9 cellular contexts compared by ENCODE assay signal in the genomic region with DNA sequence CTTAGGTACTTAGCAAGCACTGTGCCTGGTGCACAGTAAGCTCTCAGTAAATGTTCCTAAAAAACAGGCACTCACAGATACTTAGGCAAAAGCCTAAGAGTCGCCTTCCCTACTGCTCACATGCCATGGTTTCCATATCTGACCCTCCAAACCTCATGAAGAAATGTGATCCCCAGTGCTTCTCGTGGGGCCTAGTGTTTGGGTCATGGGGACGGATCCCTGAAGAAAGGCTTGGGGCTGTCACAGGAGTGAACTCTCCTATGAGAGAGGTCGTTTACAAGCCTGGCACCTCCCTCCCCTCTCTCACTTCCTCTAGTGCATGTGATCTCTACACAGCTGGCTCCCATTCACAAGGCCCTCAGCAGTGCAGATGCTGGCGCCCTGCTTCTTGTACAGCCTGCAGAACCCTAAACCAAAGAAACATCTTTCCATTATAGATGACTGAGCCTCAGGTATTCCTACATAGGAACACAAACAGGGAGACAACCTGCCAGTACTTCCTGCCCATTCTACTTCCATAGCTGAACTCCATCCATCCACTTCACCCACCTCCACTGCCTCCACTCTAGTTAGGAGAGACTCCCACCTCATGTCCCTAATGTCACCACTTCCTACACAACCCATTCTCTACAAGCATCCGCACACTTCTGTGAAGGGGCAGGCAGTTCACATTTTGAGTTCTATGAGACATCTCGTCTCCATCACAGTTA. TPM values are rescaled to one million over a fixed set of nuclear protein-coding genes. Genes with fewer than 3 reads are reported as not detected.
DNase-seq lines count a peak whose midpoint lies in the region; ATAC-seq and TF ChIP-seq lines count a peak whose summit lies in the region.
"Had no signal": no experiment of that assay in that cellular context is flagged by ENCODE, and none has a peak within 500 bp of the region (broad histone marks: within the 10 kb centered on the region; RNA-seq: fewer than 3 reads in every experiment).

No MANE protein-coding gene starts in this region.

- intact Hi-C loops in dorsolateral prefrontal cortex (cut with DNase I), result loop anchor here in 1 of 2 donors (5.0 kb wide), 1 partner anchor 179 kb away; no protein-coding TSS in a partner anchor

- no peaks in the 10 kb centered on the region for H3K27me3 Mint-ChIP-seq in stimulated activated memory B cell treated with anti-CD40 and anti-IgM and Interleukin-4, amounts not matched to agents 10 μg/mL and 1 μg/mL and 100 μg/mL, for 72 hours

- no peaks in the 10 kb centered on the region for H3K9me3 Mint-ChIP-seq in stimulated activated memory B cell treated with anti-CD40 and anti-IgM and Interleukin-4, amounts not matched to agents 10 μg/mL and 1 μg/mL and 100 μg/mL, for 72 hours

- TF ChIP-seq CTCF in dorsolateral prefrontal cortex (IDR thresholded peaks at IDR 0.05 in 54 of 56, conservative IDR thresholded peaks at IDR 0.05 in 2 of 56; ENCODE audit: low read depth in 1 of 56, partially characterized antibody in 56 of 56), result no peak

- H3K27ac ChIP-seq in dorsolateral prefrontal cortex, result peak overlapping the region in 43 of 59 donors; percentile 2 to 90 (median 55)
- H3K27ac ChIP-seq: SJSA1 had no signal

- H3K4me3 Mint-ChIP-seq in stimulated activated memory B cell treated with anti-CD40 and anti-IgM and Interleukin-4, amounts not matched to agents 10 μg/mL and 1 μg/mL and 100 μg/mL, for 72 hours, result peak overlapping the region; percentile 93

- peak; percentile 41 for DNase-seq in KBM-7
- DNase-seq in dorsolateral prefrontal cortex, result peak in 3 of 10 donors; percentile 35 to 58 (median 50)
- DNase-seq in KG1 (lab: John Stamatoyannopoulos, UW), result no peak
- DNase-seq in stimulated activated CD4-positive, alpha-beta T cell treated with anti-CD3 and anti-CD28 coated beads, Interleukin-4, amount 100 ng/mL, for 4 hours, result no peak
- DNase-seq in OCI-M1 (lab: John Stamatoyannopoulos, UW), result no peak

- H3K27me3 ChIP-seq in dorsolateral prefrontal cortex, result no peaks in the 10 kb centered on the region
- H3K27me3 ChIP-seq: SJSA1 had no signal

- ATAC-seq in GM18511 (IDR thresholded peaks at IDR 0.05; ENCODE audit: unreplicated experiment) (peak; percentile 56), GM21526 (IDR thresholded peaks at IDR 0.05; ENCODE audit: low FRiP score, unreplicated experiment) (peak; percentile 56)
- ATAC-seq in stimulated activated memory B cell treated with anti-CD40 and anti-IgM and Interleukin-4, amounts not matched to agents 10 μg/mL and 1 μg/mL and 100 μg/mL, for 72 hours, result peak; percentile 81

- peaks cover 25% of the 10 kb centered on the region for H3K36me3 Mint-ChIP-seq in stimulated activated memory B cell treated with anti-CD40 and anti-IgM and Interleukin-4, amounts not matched to agents 10 μg/mL and 1 μg/mL and 100 μg/mL, for 72 hours

- peaks cover 68% of the 10 kb centered on the region for H3K4me1 Mint-ChIP-seq in stimulated activated memory B cell treated with anti-CD40 and anti-IgM and Interleukin-4, amounts not matched to agents 10 μg/mL and 1 μg/mL and 100 μg/mL, for 72 hours

- in situ Hi-C loops in KBM-7 (cut with MboI; ENCODE audit: low pct_unique_long_range_greater_than_20kb, low sequenced_read_pairs), result no loop called here

- peak overlapping the region in 31 of 59 donors; percentile 1 to 96 (median 87) for H3K4me3 ChIP-seq in dorsolateral prefrontal cortex
- H3K4me3 ChIP-seq: SJSA1 had no signal

- peak overlapping the region; percentile 99 for H3K27ac Mint-ChIP-seq in stimulated activated memory B cell treated with anti-CD40 and anti-IgM and Interleukin-4, amounts not matched to agents 10 μg/mL and 1 μg/mL and 100 μg/mL, for 72 hours

RNA-seq across cellular contexts. Expression of a gene that starts 2.9 kb away (rescaled TPM):
- 10 to 100 TPM; 19.4 to 39.0 (median 27.8) TPM for total RNA-seq in dorsolateral prefrontal cortex

RNA-seq across cellular contexts. Expression of a gene that starts 32.4 kb away (rescaled TPM):
- 10 to 100 TPM in 119 of 120 experiments, 1 to 10 TPM in 1; 10.0 to 50.2 (median 31.8) TPM for total RNA-seq in dorsolateral prefrontal cortex
- total RNA-seq: SJSA1 had no signal
